In the genomic region with DNA sequence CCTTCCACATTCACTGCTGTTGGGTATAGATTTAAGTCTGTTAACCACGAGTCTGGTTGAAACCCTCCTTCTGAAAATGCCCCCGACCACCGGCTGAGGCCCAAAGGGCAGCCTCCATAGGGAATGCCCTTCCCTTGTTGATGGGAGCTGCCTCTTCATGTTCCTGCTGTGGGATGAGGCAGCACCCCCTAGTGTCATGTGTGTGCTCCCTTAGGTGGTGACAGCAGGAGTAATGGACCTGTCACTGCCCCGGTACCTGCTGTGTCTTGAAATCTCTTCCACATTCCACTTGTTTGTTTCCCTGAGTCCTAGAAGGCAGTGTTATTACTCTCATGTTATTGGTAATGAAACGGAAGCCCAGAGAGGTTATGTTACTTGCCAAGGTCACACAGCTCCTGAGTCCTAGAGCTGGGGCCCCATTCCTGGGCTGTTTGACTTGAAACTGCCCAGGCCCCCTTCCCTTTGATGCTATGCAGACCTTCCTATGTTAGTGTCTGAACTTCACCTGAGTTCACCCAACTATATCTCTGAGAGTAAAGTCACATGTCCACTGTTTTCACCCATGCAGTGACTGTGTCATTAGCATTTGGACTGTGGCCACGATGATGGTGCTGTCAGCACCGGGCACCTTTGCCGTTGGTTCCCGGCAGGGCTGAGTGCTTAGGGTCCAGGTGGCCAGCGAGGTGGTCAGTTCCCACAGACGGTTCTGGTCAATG, we compare ENCODE assay signal across 13 cellular contexts.
DNase-seq lines count a peak whose midpoint lies in the region; ATAC-seq and TF ChIP-seq lines count a peak whose summit lies in the region.
"Had no signal": no experiment of that assay in that cellular context is flagged by ENCODE, and none has a peak within 500 bp of the region (broad histone marks: within the 10 kb centered on the region; RNA-seq: fewer than 3 reads in every experiment).

No MANE protein-coding gene starts in this region.

- POLR2A ChIA-PET in OCI-LY7 (lab: Charles Lee) = no interaction called here

- no TSS peak for BruUV-seq in OCI-LY7 (replicated peaks; lab: Mats Ljungman, UMichigan)

- peak overlapping the region; percentile 42 to 71 for H3K27ac Mint-ChIP-seq in stimulated activated naive CD8-positive, alpha-beta T cell treated with anti-CD3 and anti-CD28 coated beads, Interleukin-15, amount 100 ng/mL, for 72 hours
- H3K27ac Mint-ChIP-seq: nephron had no signal

- peaks cover 25% of the 10 kb centered on the region for H3K4me1 Mint-ChIP-seq in stimulated activated naive CD8-positive, alpha-beta T cell treated with anti-CD3 and anti-CD28 coated beads, Interleukin-15, amount 100 ng/mL, for 72 hours

- H3K4me3 Mint-ChIP-seq in stimulated activated naive CD8-positive, alpha-beta T cell treated with anti-CD3 and anti-CD28 coated beads, Interleukin-15, amount 100 ng/mL, for 72 hours = no peak overlapping the region
- H3K4me3 Mint-ChIP-seq: nephron had no signal

- H3K4me3 ChIP-seq in OCI-LY7 (ENCODE audit: low read depth, low read length, poor library complexity, severe bottlenecking) (no peak overlapping the region), fibroblast of villous mesenchyme (ENCODE audit: low read depth, low read length) (no peak overlapping the region)
- H3K4me3 ChIP-seq: thoracic aorta had no signal

- CTCF ChIA-PET in OCI-LY7 (lab: Charles Lee; ENCODE audit: unreplicated experiment) = no interaction called here

- H3K4me1 ChIP-seq in OCI-LY7 (ENCODE audit: insufficient read depth, low read length, poor library complexity, severe bottlenecking) = no peaks in the 10 kb centered on the region

- H3K9me2 ChIP-seq in OCI-LY7 (ENCODE audit: insufficient read depth, low read length) = no peaks in the 10 kb centered on the region

- no peaks in the 10 kb centered on the region for H3K9me3 Mint-ChIP-seq in stimulated activated naive CD8-positive, alpha-beta T cell treated with anti-CD3 and anti-CD28 coated beads, Interleukin-15, amount 100 ng/mL, for 72 hours
- H3K9me3 Mint-ChIP-seq: nephron had no signal

- no peak for ATAC-seq in stimulated activated naive CD8-positive, alpha-beta T cell treated with anti-CD3 and anti-CD28 coated beads, Interleukin-15, amount 100 ng/mL, for 72 hours
- ATAC-seq in stimulated activated naive CD8-positive, alpha-beta T cell treated with anti-CD3 and anti-CD28 coated beads, Interleukin-15, Interleukin-2, amounts not matched to agents 100 U/mL and 50 U/mL, for 24 hours = no peak
- ATAC-seq in HG03135 (IDR thresholded peaks at IDR 0.05; ENCODE audit: unreplicated experiment) = no peak
- no peak for ATAC-seq in HG03442 (IDR thresholded peaks at IDR 0.05; ENCODE audit: unreplicated experiment)
- no peak for ATAC-seq in GM19035 (IDR thresholded peaks at IDR 0.05; ENCODE audit: unreplicated experiment)

- H3K27ac ChIP-seq in OCI-LY7 (ENCODE audit: low read depth, low read length, poor library complexity, severe bottlenecking) = no peak overlapping the region
- H3K27ac ChIP-seq: thoracic aorta had no signal

- peaks cover 3% of the 10 kb centered on the region; the same call in 1 of the 2 replicates for H3K36me3 ChIP-seq in OCI-LY7 (ENCODE audit: insufficient read depth, low read length)
- H3K36me3 ChIP-seq: thoracic aorta had no signal

- TF ChIP-seq CTCF in OCI-LY7 (conservative IDR thresholded peaks at IDR 0.05; ENCODE audit: low read length) = peak; percentile 36; the same call in 1 of the 2 replicates
- peak; percentile 28 for TF ChIP-seq CTCF in fibroblast of villous mesenchyme (IDR thresholded peaks at IDR 0.05; ENCODE audit: insufficient read depth, low read depth, low read length)

- H3K9me3 ChIP-seq in OCI-LY7 (ENCODE audit: low read length) = no peaks in the 10 kb centered on the region
- H3K9me3 ChIP-seq: thoracic aorta had no signal

- no peak overlapping the region for H3K4me2 ChIP-seq in OCI-LY7 (ENCODE audit: low read length)

- intact Hi-C loops in OCI-LY7 (cut with micrococcal nuclease; ENCODE audit: unreplicated experiment) = no loop called here

- H3K79me2 ChIP-seq in OCI-LY7 (ENCODE audit: insufficient read depth, low read depth, low read length) = no peaks in the 10 kb centered on the region

- no peaks in the 10 kb centered on the region for H4K20me1 ChIP-seq in OCI-LY7 (ENCODE audit: insufficient read depth, low read length)

- no peaks in the 10 kb centered on the region for H3K27me3 Mint-ChIP-seq in stimulated activated naive CD8-positive, alpha-beta T cell treated with anti-CD3 and anti-CD28 coated beads, Interleukin-15, amount 100 ng/mL, for 72 hours

- DNase-seq in stimulated activated naive CD8-positive, alpha-beta T cell treated with anti-CD3 and anti-CD28 coated beads, Interleukin-15, amount 100 ng/mL, for 72 hours = no peak
- no peak for DNase-seq in stimulated activated naive CD8-positive, alpha-beta T cell treated with anti-CD3 and anti-CD28 coated beads, Interleukin-15, Interleukin-2, amounts not matched to agents 100 U/mL and 50 U/mL, for 24 hours
- DNase-seq in OCI-LY7 (ENCODE audit: low spot score) (no peak), fibroblast of villous mesenchyme (ENCODE audit: low read depth) (peak; percentile 10), NCI-H1436 treated with DMSO at 0.1 percent for 48 hours (lab: John Stamatoyannopoulos, UW) (no peak)
- DNase-seq: hypothalamus; NCI-H2227 treated with DMSO at 0.1 percent for 48 hours; stimulated activated CD4-positive, alpha-beta T cell treated with anti-CD3 and anti-CD28 coated beads, Interleukin-2, amount 100 ng/mL, for 24 hours had no signal

- H2AFZ ChIP-seq in OCI-LY7 (ENCODE audit: low read length) = no peak overlapping the region
